Comparison of ENCODE assay signal across 35 cellular contexts in the genomic region with DNA sequence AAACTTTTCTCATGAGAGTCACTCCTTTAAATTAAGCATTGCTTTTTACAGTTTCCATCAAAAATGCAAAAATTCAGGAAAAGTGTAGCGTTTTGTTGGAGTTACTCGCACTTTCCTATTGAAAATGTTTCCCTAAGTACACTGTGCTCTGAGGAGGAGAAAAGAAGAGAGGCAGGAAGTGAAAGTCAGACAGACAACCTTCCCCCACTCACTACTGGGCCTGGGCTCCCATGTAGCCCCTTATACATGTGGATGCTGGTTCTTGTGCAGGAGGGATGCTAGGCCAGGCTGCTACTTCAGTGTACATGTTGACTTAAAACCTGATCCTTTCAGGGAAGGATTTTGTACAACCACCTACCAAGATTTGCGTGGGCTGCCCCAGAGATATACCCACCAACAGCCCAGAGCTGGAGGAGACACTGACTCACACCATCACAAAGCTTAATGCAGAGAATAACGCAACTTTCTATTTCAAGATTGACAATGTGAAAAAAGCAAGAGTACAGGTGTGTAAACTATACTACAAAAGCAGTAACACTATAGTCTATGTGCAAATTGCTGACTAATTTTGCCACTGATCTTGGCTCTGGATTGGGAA. TPM values are rescaled to one million over a fixed set of nuclear protein-coding genes. Genes with fewer than 3 reads are reported as not detected.
A peak's percentile ranks its signal among the peaks of the same experiment; 100 is the strongest.
DNase-seq lines count a peak whose midpoint lies in the region; ATAC-seq, FAIRE-seq and TF ChIP-seq lines count a peak whose summit lies in the region.
"Had no signal": no experiment of that assay in that cellular context is flagged by ENCODE, and none has a peak within 500 bp of the region (broad histone marks: within the 10 kb centered on the region; RNA-seq: fewer than 3 reads in every experiment).

No MANE protein-coding gene starts in this region.

- TF ChIP-seq CTCF in natural killer cell (IDR thresholded peaks at IDR 0.05) = no peak

- no peaks in the 10 kb centered on the region for H3K36me3 Mint-ChIP-seq in activated CD4-positive, alpha-beta T cell treated with anti-CD3 and anti-CD28 coated beads for 36 hours (ENCODE audit: low read depth)
- no peaks in the 10 kb centered on the region for H3K36me3 Mint-ChIP-seq in activated CD4-positive, alpha-beta T cell treated with anti-CD3 and anti-CD28 coated beads, Interleukin-2, amount 10 ng/mL, durations not matched to agents 7 days and 5 days (ENCODE audit: low read depth)
- H3K36me3 Mint-ChIP-seq in natural killer cell = no peaks in the 10 kb centered on the region
- H3K36me3 Mint-ChIP-seq: CD14-positive monocyte; naive thymus-derived CD8-positive, alpha-beta T cell; T-cell had no signal

- FAIRE-seq in GM12891 (lab: Jason Lieb, UNC) = no peak
- FAIRE-seq: A204.1, G401.6 had no signal

- POLR2A ChIA-PET in activated CD4-positive, alpha-beta T cell treated with anti-CD3 and anti-CD28 coated beads for 36 hours (lab: Charles Lee) = interaction anchor here (0.7 kb wide), 1 partner anchor 8 kb away, joined by 4 read pairs; no protein-coding TSS in a partner anchor
- POLR2A ChIA-PET in activated CD4-positive, alpha-beta T cell treated with anti-CD3 and anti-CD28 coated beads, Interleukin-2, amount 10 ng/mL, durations not matched to agents 7 days and 5 days (lab: Charles Lee) = no interaction called here

- peaks cover 12% of the 10 kb centered on the region for H3K4me1 Mint-ChIP-seq in activated CD4-positive, alpha-beta T cell treated with anti-CD3 and anti-CD28 coated beads for 36 hours
- H3K4me1 Mint-ChIP-seq in activated CD4-positive, alpha-beta T cell treated with anti-CD3 and anti-CD28 coated beads, Interleukin-2, amount 10 ng/mL, durations not matched to agents 7 days and 5 days = no peaks in the 10 kb centered on the region
- no peaks in the 10 kb centered on the region for H3K4me1 Mint-ChIP-seq in natural killer cell
- H3K4me1 Mint-ChIP-seq: activated B cell treated with CpG ODN at 0.5 μM for 24 hours; CD14-positive monocyte; naive thymus-derived CD8-positive, alpha-beta T cell; T-cell had no signal

- H3K4me3 Mint-ChIP-seq in activated CD4-positive, alpha-beta T cell treated with anti-CD3 and anti-CD28 coated beads for 36 hours = no peak overlapping the region
- no peak overlapping the region for H3K4me3 Mint-ChIP-seq in activated CD4-positive, alpha-beta T cell treated with anti-CD3 and anti-CD28 coated beads, Interleukin-2, amount 10 ng/mL, durations not matched to agents 7 days and 5 days
- no peak overlapping the region for H3K4me3 Mint-ChIP-seq in natural killer cell
- H3K4me3 Mint-ChIP-seq: activated B cell treated with CpG ODN at 0.5 μM for 24 hours; CD14-positive monocyte; naive thymus-derived CD8-positive, alpha-beta T cell; stimulated activated naive CD8-positive, alpha-beta T cell treated with anti-CD3 and anti-CD28 coated beads, Interleukin-15, Interleukin-2, amounts not matched to agents 100 ng/mL and 50 ng/mL, for 24 hours; T-cell had no signal

- DNase-seq in activated CD4-positive, alpha-beta T cell treated with anti-CD3 and anti-CD28 coated beads for 36 hours = peak; percentile 47
- DNase-seq in activated CD4-positive, alpha-beta T cell treated with anti-CD3 and anti-CD28 coated beads, Interleukin-2, amount 10 ng/mL, durations not matched to agents 7 days and 5 days = no peak
- no peak for DNase-seq in GM12891 (ENCODE audit: insufficient read length, low spot score)
- peak; percentile 40 to 43 for DNase-seq in activated T-cell treated with anti-CD3 and anti-CD28 coated beads, Interleukin-2, amount 50 U/mL, for 48 hours
- DNase-seq in left lobe of liver (ENCODE audit: low spot score) = no peak
- DNase-seq in NCI-H1048 (lab: John Stamatoyannopoulos, UW) = no peak
- DNase-seq in natural killer cell = no peak
- DNase-seq: activated B cell treated with CpG ODN at 0.5 μM for 24 hours; Caco-2; caudate nucleus; cortex of kidney; effector memory CD4-positive, alpha-beta T cell; HCEC 1CT; hippocampal formation; IMR-90; left cardiac atrium; naive thymus-derived CD8-positive, alpha-beta T cell; NCI-H1105; NCI-H187 treated with DMSO at 0.1 percent for 48 hours; NCI-H2171; NCI-H82; occipital lobe; psoas muscle; T-cell; uterus had no signal

- no peaks in the 10 kb centered on the region for H3K27me3 Mint-ChIP-seq in activated CD4-positive, alpha-beta T cell treated with anti-CD3 and anti-CD28 coated beads for 36 hours
- H3K27me3 Mint-ChIP-seq in activated CD4-positive, alpha-beta T cell treated with anti-CD3 and anti-CD28 coated beads, Interleukin-2, amount 10 ng/mL, durations not matched to agents 7 days and 5 days = no peaks in the 10 kb centered on the region
- peaks cover 6% of the 10 kb centered on the region in 2 donors for H3K27me3 Mint-ChIP-seq in natural killer cell (ENCODE audit: low read depth in 2 of 2)
- H3K27me3 Mint-ChIP-seq: stimulated activated naive CD8-positive, alpha-beta T cell treated with anti-CD3 and anti-CD28 coated beads, Interleukin-15, Interleukin-2, amounts not matched to agents 100 ng/mL and 50 ng/mL, for 24 hours had no signal

- intact Hi-C loops in activated CD4-positive, alpha-beta T cell treated with anti-CD3 and anti-CD28 coated beads for 36 hours (cut with DNase I, micrococcal nuclease) = no loop called here
- intact Hi-C loops in natural killer cell (cut with micrococcal nuclease) = no loop called here

- no peak overlapping the region for H3K27ac Mint-ChIP-seq in activated CD4-positive, alpha-beta T cell treated with anti-CD3 and anti-CD28 coated beads for 36 hours
- H3K27ac Mint-ChIP-seq in activated CD4-positive, alpha-beta T cell treated with anti-CD3 and anti-CD28 coated beads, Interleukin-2, amount 10 ng/mL, durations not matched to agents 7 days and 5 days = no peak overlapping the region
- H3K27ac Mint-ChIP-seq in natural killer cell = no peak overlapping the region
- H3K27ac Mint-ChIP-seq: activated B cell treated with CpG ODN at 0.5 μM for 24 hours; CD14-positive monocyte; naive thymus-derived CD8-positive, alpha-beta T cell; stimulated activated naive CD8-positive, alpha-beta T cell treated with anti-CD3 and anti-CD28 coated beads, Interleukin-15, Interleukin-2, amounts not matched to agents 100 ng/mL and 50 ng/mL, for 24 hours; T-cell had no signal

- no peaks in the 10 kb centered on the region for H3K9me3 Mint-ChIP-seq in activated CD4-positive, alpha-beta T cell treated with anti-CD3 and anti-CD28 coated beads for 36 hours (ENCODE audit: low read depth)
- H3K9me3 Mint-ChIP-seq in activated CD4-positive, alpha-beta T cell treated with anti-CD3 and anti-CD28 coated beads, Interleukin-2, amount 10 ng/mL, durations not matched to agents 7 days and 5 days = no peaks in the 10 kb centered on the region
- no peaks in the 10 kb centered on the region for H3K9me3 Mint-ChIP-seq in natural killer cell
- H3K9me3 Mint-ChIP-seq: activated B cell treated with CpG ODN at 0.5 μM for 24 hours; CD14-positive monocyte; naive thymus-derived CD8-positive, alpha-beta T cell; stimulated activated naive CD8-positive, alpha-beta T cell treated with anti-CD3 and anti-CD28 coated beads, Interleukin-15, Interleukin-2, amounts not matched to agents 100 ng/mL and 50 ng/mL, for 24 hours; T-cell had no signal

- TF ChIP-seq POLR2A in GM12891 (IDR thresholded peaks at IDR 0.05; ENCODE audit: low read depth, low read length) = no peak

- ATAC-seq in activated CD4-positive, alpha-beta T cell treated with anti-CD3 and anti-CD28 coated beads for 36 hours = peak; percentile 88
- ATAC-seq in left lobe of liver = peak; percentile 14
- ATAC-seq in natural killer cell = no peak
- no peak for ATAC-seq in HG03521 (IDR thresholded peaks at IDR 0.05; ENCODE audit: unreplicated experiment)
- ATAC-seq: left cardiac atrium; naive thymus-derived CD8-positive, alpha-beta T cell; psoas muscle; sciatic nerve; T-cell had no signal

- CTCF ChIA-PET in activated CD4-positive, alpha-beta T cell treated with anti-CD3 and anti-CD28 coated beads for 36 hours (lab: Charles Lee) = interaction anchor here (0.6 to 2.1 kb wide), 3 partner anchors 115 to 1222 kb away, joined by 4 to 6 read pairs (median 5); no protein-coding TSS in a partner anchor
- CTCF ChIA-PET in activated CD4-positive, alpha-beta T cell treated with anti-CD3 and anti-CD28 coated beads, Interleukin-2, amount 10 ng/mL, durations not matched to agents 7 days and 5 days (lab: Charles Lee) = interaction anchor here (0.9 kb wide), 1 partner anchor 21 kb away, joined by 3 read pairs; no protein-coding TSS in a partner anchor

TF ChIP-seq in GM12891, 5 proteins besides CTCF, POLR2A, EP300 and RAD21:
- TF ChIP-seq SPI1 (IDR thresholded peaks at IDR 0.05; ENCODE audit: low read depth, low read length) (peak; percentile 69; the same call in 1 of the 2 replicates), PAX5 (IDR thresholded peaks at IDR 0.05; ENCODE audit: insufficient read depth, low read length, severe bottlenecking) (no peak)

RNA-seq across cellular contexts. Expression of gene KNG1, which starts 15.1 kb away (rescaled TPM):
- total RNA-seq in activated CD4-positive, alpha-beta T cell treated with anti-CD3 and anti-CD28 coated beads for 36 hours = not detected
- not detected for total RNA-seq in activated CD4-positive, alpha-beta T cell treated with anti-CD3 and anti-CD28 coated beads, Interleukin-2, amount 10 ng/mL, durations not matched to agents 7 days and 5 days
- polyA plus RNA-seq in GM12891 (2012; ENCODE audit: low read depth, missing spikeins) = 0.12 TPM
- 1,019 TPM for total RNA-seq in left lobe of liver
- total RNA-seq in natural killer cell = not detected
- total RNA-seq: activated B cell treated with CpG ODN at 0.5 μM for 24 hours; IMR-90; lung microvascular endothelial cell; naive thymus-derived CD8-positive, alpha-beta T cell; NCI-H460; occipital lobe; RPMI7951; sciatic nerve; SK-MEL-5; uterus had no signal
- polyA plus RNA-seq: CD14-positive monocyte, IMR-90, psoas muscle had no signal

RNA-seq across cellular contexts. Expression of gene EIF4A2, which starts 51.1 kb away (rescaled TPM):
- 100 to 1,000 TPM; 291 to 390 TPM for total RNA-seq in activated CD4-positive, alpha-beta T cell treated with anti-CD3 and anti-CD28 coated beads for 36 hours
- total RNA-seq in activated CD4-positive, alpha-beta T cell treated with anti-CD3 and anti-CD28 coated beads, Interleukin-2, amount 10 ng/mL, durations not matched to agents 7 days and 5 days = 100 to 1,000 TPM; 351 to 383 TPM
- polyA plus RNA-seq in GM12891 (2012; ENCODE audit: low read depth, missing spikeins) = 374 TPM
- total RNA-seq in left lobe of liver (143 TPM), natural killer cell (100 to 1,000 TPM; 551 to 652 (median 621) TPM)

Comparison
In these comparisons a context has a peak if more than half of its experiments do, and no peak if none do; other contexts are left out.
1. DNase-seq: peak in activated CD4-positive, alpha-beta T cell treated with anti-CD3 and anti-CD28 coated beads for 36 hours (single experiment) and activated T-cell treated with anti-CD3 and anti-CD28 coated beads, Interleukin-2, amount 50 U/mL, for 48 hours (2 of 2); none in activated CD4-positive, alpha-beta T cell treated with anti-CD3 and anti-CD28 coated beads, Interleukin-2, amount 10 ng/mL, durations not matched to agents 7 days and 5 days (single experiment), GM12891 (single experiment), left lobe of liver (single experiment), NCI-H1048 (single experiment) and natural killer cell (single experiment).
2. ATAC-seq: peak in activated CD4-positive, alpha-beta T cell treated with anti-CD3 and anti-CD28 coated beads for 36 hours (single experiment) and left lobe of liver (single experiment); none in natural killer cell (0 of 3) and HG03521 (single experiment).
3. RNA of gene KNG1, which starts 15.1 kb away (total RNA-seq): 1,019 TPM in left lobe of liver (single experiment); not detected in activated CD4-positive, alpha-beta T cell treated with anti-CD3 and anti-CD28 coated beads for 36 hours, not detected in activated CD4-positive, alpha-beta T cell treated with anti-CD3 and anti-CD28 coated beads, Interleukin-2, amount 10 ng/mL, durations not matched to agents 7 days and 5 days and not detected in natural killer cell; every median in the first group is over 1,000 times any median in the second.